Comparison of ENCODE assay signal across 8 cellular contexts in genomic region chr19:49151339-49152217, GRCh38. TPM values are rescaled to one million over a fixed set of nuclear protein-coding genes. Genes with fewer than 3 reads are reported as not detected.
DNase-seq lines count a peak whose midpoint lies in the region; ATAC-seq and TF ChIP-seq lines count a peak whose summit lies in the region.

No MANE protein-coding gene starts in this region.

- H3K4me3 ChIP-seq in OCI-LY1 (ENCODE audit: low read depth, low read length, poor library complexity, severe bottlenecking) (peak overlapping the region; percentile 89), iPS-20b (ENCODE audit: low read length) (peak overlapping the region; percentile 95)

- H3K27me3 Mint-ChIP-seq in CD14-positive monocyte (ENCODE audit: low read depth in 3 of 3) (peaks cover 74 to 93% (median 83%) of the 10 kb centered on the region in 3 donors), HFFc6 (ENCODE audit: insufficient read depth) (peaks cover 10% of the 10 kb centered on the region)

- H3K27ac ChIP-seq in OCI-LY1 (ENCODE audit: low read depth, low read length, poor library complexity, severe bottlenecking) (no peak overlapping the region), iPS-20b (ENCODE audit: low read length) (no peak overlapping the region)

- H3K9ac ChIP-seq in OCI-LY1 (ENCODE audit: low read length) (no peak overlapping the region), iPS-20b (ENCODE audit: low read depth, low read length) (no peak overlapping the region; the same call in 1 of the 2 replicates)

- H3K4me1 ChIP-seq in OCI-LY1 (ENCODE audit: insufficient read depth, low read length, severe bottlenecking) (peaks cover 24% of the 10 kb centered on the region), iPS-20b (ENCODE audit: insufficient read depth, low read length) (peaks cover 8% of the 10 kb centered on the region)

- H3K27me3 ChIP-seq in OCI-LY1 (ENCODE audit: insufficient read depth, low read length) (no peaks in the 10 kb centered on the region; the same call in 1 of the 2 replicates), iPS-20b (ENCODE audit: insufficient read depth, low read length) (peaks cover 36% of the 10 kb centered on the region)

- ATAC-seq in GM21381 (IDR thresholded peaks at IDR 0.05; ENCODE audit: unreplicated experiment), result no peak

- H3K4me2 ChIP-seq in OCI-LY1 (ENCODE audit: low read length), result peak overlapping the region; percentile 100; the same call in 1 of the 2 replicates

- peaks cover 3 to 4% of the 10 kb centered on the region in 2 donors for H3K36me3 Mint-ChIP-seq in CD14-positive monocyte
- H3K36me3 Mint-ChIP-seq in HFFc6 (ENCODE audit: low read depth), result peaks cover 11% of the 10 kb centered on the region

- DNase-seq in CD14-positive monocyte (ENCODE audit: low spot score), result no peak
- DNase-seq in HFFc6, result no peak
- peak; percentile 53 for DNase-seq in astrocyte of the hippocampus (ENCODE audit: low read depth, low spot score)
- DNase-seq in stimulated activated CD4-positive, alpha-beta T cell treated with anti-CD3 and anti-CD28 coated beads, Interleukin-4, amount 100 ng/mL, for 4 hours, result peak; percentile 17 to 31
- DNase-seq in middle frontal gyrus (ENCODE audit: extremely low spot score, low spot score), result no peak

- peak overlapping the region; percentile 72 to 79 for H3K4me3 Mint-ChIP-seq in CD14-positive monocyte
- H3K4me3 Mint-ChIP-seq in HFFc6, result peak overlapping the region; percentile 38

- no peaks in the 10 kb centered on the region for H3K9me2 ChIP-seq in OCI-LY1 (ENCODE audit: low read depth, low read length)

- H3K4me1 Mint-ChIP-seq in CD14-positive monocyte, result peaks cover 44% of the 10 kb centered on the region
- peaks cover 11% of the 10 kb centered on the region; the same call in 1 of the 2 replicates for H3K4me1 Mint-ChIP-seq in HFFc6 (ENCODE audit: low read depth)

- intact Hi-C loops in CD14-positive monocyte (cut with micrococcal nuclease), result loop anchor here in 1 of 2 donors (5.0 kb wide), 1 partner anchor 56 kb away; no protein-coding TSS in a partner anchor

- no peaks in the 10 kb centered on the region for H3K79me2 ChIP-seq in OCI-LY1 (ENCODE audit: insufficient read depth, low read length)

- H3K9me3 ChIP-seq in OCI-LY1 (ENCODE audit: low read length) (no peaks in the 10 kb centered on the region), iPS-20b (ENCODE audit: insufficient read depth, low read depth, low read length) (no peaks in the 10 kb centered on the region)

- H3K9me3 Mint-ChIP-seq in CD14-positive monocyte (peaks cover 14 to 39% (median 28%) of the 10 kb centered on the region in 7 donors), HFFc6 (no peaks in the 10 kb centered on the region; the same call in 1 of the 2 replicates)

- H3F3A ChIP-seq in OCI-LY1 (ENCODE audit: insufficient read depth, low read length), result no peaks in the 10 kb centered on the region

- no peaks in the 10 kb centered on the region for H4K20me1 ChIP-seq in OCI-LY1 (ENCODE audit: insufficient read depth, low read length)

- no peak overlapping the region for H3K27ac Mint-ChIP-seq in CD14-positive monocyte
- no peak overlapping the region for H3K27ac Mint-ChIP-seq in HFFc6

- H2AFZ ChIP-seq in OCI-LY1 (ENCODE audit: low read length), result no peak overlapping the region

- H3K36me3 ChIP-seq in OCI-LY1 (ENCODE audit: insufficient read depth, low read length) (no peaks in the 10 kb centered on the region), iPS-20b (ENCODE audit: insufficient read depth, low read depth, low read length) (no peaks in the 10 kb centered on the region)

- TF ChIP-seq CTCF in CD14-positive monocyte (IDR thresholded peaks at IDR 0.05) (no peak), HFFc6 (IDR thresholded peaks at IDR 0.05) (no peak), OCI-LY1 (IDR thresholded peaks at IDR 0.05; ENCODE audit: low read length) (no peak)

RNA-seq across cellular contexts. Expression of gene HRC, which starts 3.6 kb away (rescaled TPM):
- not detected for polyA plus RNA-seq in CD14-positive monocyte
- total RNA-seq in HFFc6 (2021; fragmentation: NEBNext Ultra II Directional; extraction: Animal tissue kit (Norgen Biotek cat#: 25700)), result not detected

RNA-seq across cellular contexts. Expression of gene TRPM4, which starts 6.0 kb away (rescaled TPM):
- polyA plus RNA-seq in CD14-positive monocyte, result 1 to 10 TPM; 6.0 to 6.6 TPM
- 10 to 100 TPM; 25.5 to 32.5 (median 30.5) TPM for total RNA-seq in HFFc6 (2021; fragmentation: NEBNext Ultra II Directional; extraction: Animal tissue kit (Norgen Biotek cat#: 25700))

RNA-seq across cellular contexts. Expression of gene PPFIA3, which starts 32.2 kb away (rescaled TPM):
- polyA plus RNA-seq in CD14-positive monocyte, result not detected
- total RNA-seq in HFFc6 (2021; fragmentation: NEBNext Ultra II Directional; extraction: Animal tissue kit (Norgen Biotek cat#: 25700)), result 1 to 10 TPM; 1.9 to 2.4 (median 2.3) TPM

RNA-seq across cellular contexts. Expression of gene C19orf73, which starts 32.6 kb away (rescaled TPM):
- polyA plus RNA-seq in CD14-positive monocyte, result under 1 TPM; 0.66 to 0.76 TPM
- 1 to 10 TPM in 1 of 6 experiments, under 1 TPM in 5; 0.60 to 1.1 (median 0.71) TPM for total RNA-seq in HFFc6 (2021; fragmentation: NEBNext Ultra II Directional; extraction: Animal tissue kit (Norgen Biotek cat#: 25700))

RNA-seq across cellular contexts. Expression of gene LIN7B, which starts 37.4 kb away (rescaled TPM):
- 1 to 10 TPM; 4.1 to 4.2 TPM for polyA plus RNA-seq in CD14-positive monocyte
- total RNA-seq in HFFc6 (2021; fragmentation: NEBNext Ultra II Directional; extraction: Animal tissue kit (Norgen Biotek cat#: 25700)), result 10 to 100 TPM in 4 of 6 experiments, 1 to 10 TPM in 2; 9.3 to 12.7 (median 10.2) TPM

Comparison
In these comparisons a context has a peak if more than half of its experiments do, and no peak if none do; other contexts are left out.
1. DNase-seq: peak in astrocyte of the hippocampus (single experiment) and stimulated activated CD4-positive, alpha-beta T cell treated with anti-CD3 and anti-CD28 coated beads, Interleukin-4, amount 100 ng/mL, for 4 hours (2 of 2); none in CD14-positive monocyte (single experiment), HFFc6 (single experiment) and middle frontal gyrus (single experiment).